Comparison of ENCODE assay signal across 26 cellular contexts in genomic region chr9:107577140-107577776, GRCh38.
"Had no signal": no experiment of that assay in that cellular context is flagged by ENCODE, and none has a peak within 500 bp of the region (broad histone marks: within the 10 kb centered on the region; RNA-seq: fewer than 3 reads in every experiment).

No MANE protein-coding gene starts in this region.

- ATAC-seq: effector memory CD8-positive, alpha-beta T cell; mucosa of descending colon; SK-N-SH treated with all-trans-retinoic acid at 6 μM for 48 hours; T-helper 17 cell had no signal

- H3K9me3 ChIP-seq: mucosa of descending colon, neutrophil, prostate gland, spleen, testis had no signal

- H3K27ac ChIP-seq: brain microvascular endothelial cell, neutrophil, prostate gland, testis had no signal

- H3K36me3 ChIP-seq: brain microvascular endothelial cell, neutrophil, prostate gland, spleen had no signal

- H3K27me3 ChIP-seq: brain microvascular endothelial cell, neutrophil, spleen, testis had no signal

- H3K4me3 ChIP-seq: lung, mucosa of descending colon, prostate gland, spleen, testis had no signal

- H3K4me1 ChIP-seq: prostate gland had no signal

- DNase-seq: activated CD4-positive, alpha-beta memory T cell treated with anti-CD3 and anti-CD28 coated beads, Interleukin-2, amount 10 ng/mL, durations not matched to agents 7 days and 5 days; activated CD4-positive, alpha-beta T cell treated with anti-CD3 and anti-CD28 coated beads, Interleukin-2, amount 10 ng/mL, durations not matched to agents 24 days and 14 days; activated CD4-positive, CD25-positive, alpha-beta regulatory T cell treated with anti-CD3 and anti-CD28 coated beads, Interleukin-2, amount 50 U/mL, for 72 hours; activated CD8-positive, alpha-beta memory T cell treated with anti-CD3 and anti-CD28 coated beads, Interleukin-2, amount 50 U/mL, for 48 hours; activated gamma-delta T cell; activated naive CD4-positive, alpha-beta T cell treated with anti-CD3 and anti-CD28 coated beads, Interleukin-2, amount 10 ng/mL, durations not matched to agents 7 days and 5 days; activated naive CD8-positive, alpha-beta T cell treated with anti-CD3 and anti-CD28 coated beads, Interleukin-2, amount 10 ng/mL, durations not matched to agents 7 days and 5 days; activated T-cell treated with anti-CD3 and anti-CD28 coated beads, Interleukin-2, amount 50 U/mL, for 24 hours; brain microvascular endothelial cell; caudate nucleus; cortex of kidney; effector memory CD8-positive, alpha-beta T cell; erythroblast; foreskin fibroblast; islet precursor cell; mucosa of descending colon; retina; spleen; stimulated activated naive CD4-positive, alpha-beta T cell; T-helper 17 cell; testis; trophoblast cell had no signal
